ENCODE assay signal across 1 cellular context in the genomic region with DNA sequence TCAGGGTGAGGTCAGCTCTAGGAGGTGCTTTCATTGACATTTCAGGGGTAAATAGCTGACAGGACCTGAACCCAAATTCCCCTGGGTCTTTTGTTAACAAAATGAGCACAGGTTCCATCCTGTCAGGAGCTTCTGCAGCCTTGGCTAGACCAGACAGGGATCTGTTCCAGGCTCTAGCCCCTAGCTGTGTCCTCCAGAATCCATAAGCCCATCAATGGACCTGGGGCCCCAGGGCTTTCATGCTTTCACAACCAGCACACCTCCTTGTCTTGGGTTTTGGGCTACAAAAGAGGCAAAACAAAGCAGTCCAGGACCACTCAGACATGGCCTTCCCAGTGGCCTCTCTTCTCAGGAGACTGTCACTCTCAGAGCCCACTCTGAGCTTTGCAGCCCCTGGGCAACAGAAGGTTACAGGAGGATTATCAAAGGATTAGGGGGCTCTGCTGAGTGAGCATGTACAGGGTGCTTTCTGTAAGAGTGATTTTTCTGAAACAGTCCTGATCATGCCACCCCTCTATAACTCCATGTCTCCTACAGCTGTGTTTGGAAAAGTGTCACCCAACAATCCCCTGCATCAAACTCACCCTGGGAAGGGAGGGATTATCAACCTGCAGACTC.
TF ChIP-seq lines count a peak whose summit lies in the region.

No MANE protein-coding gene starts in this region.

TF ChIP-seq in SK-N-SH, 30 proteins besides CTCF, POLR2A, EP300 and RAD21 (continued from another document):
- TF ChIP-seq, protein P1, sequence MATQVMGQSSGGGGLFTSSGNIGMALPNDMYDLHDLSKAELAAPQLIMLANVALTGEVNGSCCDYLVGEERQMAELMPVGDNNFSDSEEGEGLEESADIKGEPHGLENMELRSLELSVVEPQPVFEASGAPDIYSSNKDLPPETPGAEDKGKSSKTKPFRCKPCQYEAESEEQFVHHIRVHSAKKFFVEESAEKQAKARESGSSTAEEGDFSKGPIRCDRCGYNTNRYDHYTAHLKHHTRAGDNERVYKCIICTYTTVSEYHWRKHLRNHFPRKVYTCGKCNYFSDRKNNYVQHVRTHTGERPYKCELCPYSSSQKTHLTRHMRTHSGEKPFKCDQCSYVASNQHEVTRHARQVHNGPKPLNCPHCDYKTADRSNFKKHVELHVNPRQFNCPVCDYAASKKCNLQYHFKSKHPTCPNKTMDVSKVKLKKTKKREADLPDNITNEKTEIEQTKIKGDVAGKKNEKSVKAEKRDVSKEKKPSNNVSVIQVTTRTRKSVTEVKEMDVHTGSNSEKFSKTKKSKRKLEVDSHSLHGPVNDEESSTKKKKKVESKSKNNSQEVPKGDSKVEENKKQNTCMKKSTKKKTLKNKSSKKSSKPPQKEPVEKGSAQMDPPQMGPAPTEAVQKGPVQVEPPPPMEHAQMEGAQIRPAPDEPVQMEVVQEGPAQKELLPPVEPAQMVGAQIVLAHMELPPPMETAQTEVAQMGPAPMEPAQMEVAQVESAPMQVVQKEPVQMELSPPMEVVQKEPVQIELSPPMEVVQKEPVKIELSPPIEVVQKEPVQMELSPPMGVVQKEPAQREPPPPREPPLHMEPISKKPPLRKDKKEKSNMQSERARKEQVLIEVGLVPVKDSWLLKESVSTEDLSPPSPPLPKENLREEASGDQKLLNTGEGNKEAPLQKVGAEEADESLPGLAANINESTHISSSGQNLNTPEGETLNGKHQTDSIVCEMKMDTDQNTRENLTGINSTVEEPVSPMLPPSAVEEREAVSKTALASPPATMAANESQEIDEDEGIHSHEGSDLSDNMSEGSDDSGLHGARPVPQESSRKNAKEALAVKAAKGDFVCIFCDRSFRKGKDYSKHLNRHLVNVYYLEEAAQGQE (IDR thresholded peaks at IDR 0.05; ENCODE audit: low read depth, low read length), result no peak
- no peak for TF ChIP-seq TEAD4 (IDR thresholded peaks at IDR 0.05; ENCODE audit: borderline replicate concordance, insufficient read depth)
- no peak for TF ChIP-seq MXI1 (IDR thresholded peaks at IDR 0.05; ENCODE audit: low read depth, low read length)
